ENCODE assay signal across 18 cellular contexts in the genomic region with DNA sequence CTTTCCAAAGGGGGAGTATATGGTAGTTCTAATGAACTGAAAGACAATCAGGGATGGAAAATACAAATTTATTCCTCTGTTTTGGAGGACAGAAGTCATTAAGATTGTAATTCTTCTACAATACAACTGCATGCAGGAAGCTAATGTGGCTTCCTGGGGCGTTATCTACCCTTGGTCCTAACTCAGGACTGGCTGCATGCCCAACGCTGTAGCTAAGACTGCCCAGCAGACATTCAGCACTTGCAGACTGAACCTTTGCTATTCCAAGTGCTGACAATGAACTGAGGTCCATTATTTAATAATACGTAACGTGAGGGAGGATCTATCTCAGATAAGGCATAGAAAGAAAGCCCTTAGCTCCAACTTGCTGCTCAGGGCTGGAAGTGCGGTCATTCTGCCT. TPM values are rescaled to one million over a fixed set of nuclear protein-coding genes. Genes with fewer than 3 reads are reported as not detected.
"Had no signal": no experiment of that assay in that cellular context is flagged by ENCODE, and none has a peak within 500 bp of the region (broad histone marks: within the 10 kb centered on the region; RNA-seq: fewer than 3 reads in every experiment).

No MANE protein-coding gene starts in this region.

- DNase-seq: activated CD4-positive, alpha-beta T cell treated with anti-CD3 and anti-CD28 coated beads, Interleukin-2, amount 10 ng/mL, durations not matched to agents 7 days and 5 days; activated gamma-delta T cell treated with Interleukin-2 at 50 U/mL for 16 hours; effector CD8-positive, alpha-beta T cell; hippocampal formation; left colon; posterior cingulate gyrus; retina; upper lobe of right lung had no signal

- ATAC-seq: activated CD4-positive, CD25-positive, alpha-beta regulatory T cell treated with anti-CD3 and anti-CD28 coated beads, Interleukin-2, amount 50 U/mL, for 24 hours; activated naive CD4-positive, alpha-beta T cell treated with anti-CD3 and anti-CD28 coated beads, Interleukin-2, amount 50 U/mL, for 72 hours; left colon; natural killer cell treated with Interleukin-12 subunit alpha and Interleukin-12 subunit beta and Interleukin-15 and Interleukin-18, amount 100 ng/mL, for 72 hours; upper lobe of right lung had no signal

- H3K9me3 ChIP-seq: adrenal gland, breast epithelium, esophagus muscularis mucosa, thoracic aorta, upper lobe of right lung had no signal

- H3K4me3 ChIP-seq: adrenal gland, breast epithelium, esophagus muscularis mucosa, lung, SK-N-MC, thoracic aorta, upper lobe of right lung had no signal

- H3K27ac ChIP-seq: esophagus muscularis mucosa, SK-N-MC, thoracic aorta, upper lobe of right lung had no signal

- H3K27me3 ChIP-seq: adrenal gland, breast epithelium, esophagus muscularis mucosa, upper lobe of right lung had no signal

- H3K4me1 ChIP-seq: adrenal gland, breast epithelium, upper lobe of right lung had no signal

RNA-seq across cellular contexts. Expression of gene ZAP70, which starts 53.2 kb away (rescaled TPM):
- total RNA-seq: endothelial cell of umbilical vein had no signal
